Comparison of ENCODE assay signal across 13 cellular contexts in genomic region chr5:136042665-136043121, GRCh38.
A peak's percentile ranks its signal among the peaks of the same experiment; 100 is the strongest.
DNase-seq lines count a peak whose midpoint lies in the region; ATAC-seq lines count a peak whose summit lies in the region.
"Had no signal": no experiment of that assay in that cellular context is flagged by ENCODE, and none has a peak within 500 bp of the region (broad histone marks: within the 10 kb centered on the region; RNA-seq: fewer than 3 reads in every experiment).

No MANE protein-coding gene starts in this region.

- DNase-seq in activated T-cell treated with anti-CD3 and anti-CD28 coated beads, Interleukin-2, amount 50 U/mL, for 24 hours: no peak
- no peak for DNase-seq in activated T-cell treated with anti-CD3 and anti-CD28 coated beads, Interleukin-2, amount 50 U/mL, for 1 hour
- DNase-seq in NOMO-1 treated with dmso at 0.1 percent for 144 hours (lab: John Stamatoyannopoulos, UW; ENCODE audit: unreplicated experiment): peak; percentile 50
- no peak for DNase-seq in stimulated activated naive CD8-positive, alpha-beta T cell treated with anti-CD3 and anti-CD28 coated beads, Interleukin-15, Interleukin-2, amounts not matched to agents 100 U/mL and 50 U/mL, for 24 hours
- no peak for DNase-seq in CD1c-positive myeloid dendritic cell (ENCODE audit: extremely low spot score)
- DNase-seq: cortex of kidney; HCEC 1CT; OCI-M1; stimulated activated CD8-positive, alpha-beta memory T cell treated with anti-CD3 and anti-CD28 coated beads, Interleukin-4, amount 100 ng/mL, for 48 hours had no signal

- no peaks in the 10 kb centered on the region for H3K27me3 Mint-ChIP-seq in activated T-cell treated with anti-CD3 and anti-CD28 coated beads, Interleukin-2, amount 50 U/mL, for 24 hours
- H3K27me3 Mint-ChIP-seq in dendritic cell treated with granulocyte-macrophage colony-stimulating factor and Interleukin-4, amounts not matched to agents 40 ng/mL and 50 ng/mL, for 4 days: no peaks in the 10 kb centered on the region

- H3K27ac Mint-ChIP-seq in activated T-cell treated with anti-CD3 and anti-CD28 coated beads, Interleukin-2, amount 50 U/mL, for 24 hours: peak overlapping the region; percentile 37
- peak overlapping the region; percentile 81 for H3K27ac Mint-ChIP-seq in dendritic cell treated with granulocyte-macrophage colony-stimulating factor and Interleukin-4, amounts not matched to agents 40 ng/mL and 50 ng/mL, for 4 days
- H3K27ac Mint-ChIP-seq: B cell had no signal

- ATAC-seq in stimulated activated naive CD8-positive, alpha-beta T cell treated with anti-CD3 and anti-CD28 coated beads, Interleukin-15, Interleukin-2, amounts not matched to agents 100 U/mL and 50 U/mL, for 24 hours: peak; percentile 71
- no peak for ATAC-seq in GM19351 (IDR thresholded peaks at IDR 0.05; ENCODE audit: unreplicated experiment)
- ATAC-seq in GM18520 (IDR thresholded peaks at IDR 0.05; ENCODE audit: unreplicated experiment): no peak

- no peaks in the 10 kb centered on the region for H3K9me3 Mint-ChIP-seq in activated T-cell treated with anti-CD3 and anti-CD28 coated beads, Interleukin-2, amount 50 U/mL, for 24 hours
- no peaks in the 10 kb centered on the region for H3K9me3 Mint-ChIP-seq in dendritic cell treated with granulocyte-macrophage colony-stimulating factor and Interleukin-4, amounts not matched to agents 40 ng/mL and 50 ng/mL, for 4 days

- H3K4me3 Mint-ChIP-seq in activated T-cell treated with anti-CD3 and anti-CD28 coated beads, Interleukin-2, amount 50 U/mL, for 24 hours: no peak overlapping the region
- peak overlapping the region; percentile 17 for H3K4me3 Mint-ChIP-seq in dendritic cell treated with granulocyte-macrophage colony-stimulating factor and Interleukin-4, amounts not matched to agents 40 ng/mL and 50 ng/mL, for 4 days
- H3K4me3 Mint-ChIP-seq: B cell had no signal

- intact Hi-C loops in dendritic cell treated with granulocyte-macrophage colony-stimulating factor and Interleukin-4, amounts not matched to agents 40 ng/mL and 50 ng/mL, for 4 days (cut with micrococcal nuclease): no loop called here

- H3K36me3 Mint-ChIP-seq in activated T-cell treated with anti-CD3 and anti-CD28 coated beads, Interleukin-2, amount 50 U/mL, for 24 hours (ENCODE audit: low read depth): no peaks in the 10 kb centered on the region
- peaks cover 100% of the 10 kb centered on the region for H3K36me3 Mint-ChIP-seq in dendritic cell treated with granulocyte-macrophage colony-stimulating factor and Interleukin-4, amounts not matched to agents 40 ng/mL and 50 ng/mL, for 4 days (ENCODE audit: low read depth)

- H3K4me1 Mint-ChIP-seq in activated T-cell treated with anti-CD3 and anti-CD28 coated beads, Interleukin-2, amount 50 U/mL, for 24 hours (ENCODE audit: low read depth): peaks cover 18% of the 10 kb centered on the region
- H3K4me1 Mint-ChIP-seq in dendritic cell treated with granulocyte-macrophage colony-stimulating factor and Interleukin-4, amounts not matched to agents 40 ng/mL and 50 ng/mL, for 4 days (ENCODE audit: low read depth): peaks cover 86% of the 10 kb centered on the region
